ENCODE assay signal across 36 cellular contexts in genomic region chr22:17719911-17720310, GRCh38.
"Had no signal": no experiment of that assay in that cellular context is flagged by ENCODE, and none has a peak within 500 bp of the region (broad histone marks: within the 10 kb centered on the region; RNA-seq: fewer than 3 reads in every experiment).

No MANE protein-coding gene starts in this region.

- H3K27ac ChIP-seq: ascending aorta, cardiac muscle cell, VCaP had no signal

- H3K36me3 Mint-ChIP-seq: activated naive CD4-positive, alpha-beta T cell treated with anti-CD3 and anti-CD28 coated beads, Interleukin-2, amount 10 ng/mL, durations not matched to agents 7 days and 5 days; activated naive CD4-positive, alpha-beta T cell treated with anti-CD3 and anti-CD28 coated beads, Interleukin-2, amount 50 U/mL, for 24 hours; activated naive CD8-positive, alpha-beta T cell; activated naive CD8-positive, alpha-beta T cell treated with anti-CD3 and anti-CD28 coated beads, Interleukin-2, amount 10 ng/mL, durations not matched to agents 7 days and 5 days had no signal

- H3K4me1 Mint-ChIP-seq: activated CD4-positive, alpha-beta memory T cell treated with anti-CD3 and anti-CD28 coated beads, Interleukin-2, amount 10 ng/mL, durations not matched to agents 7 days and 5 days; activated CD4-positive, alpha-beta T cell treated with anti-CD3 and anti-CD28 coated beads, Interleukin-2, amount 10 ng/mL, durations not matched to agents 24 days and 14 days; activated CD8-positive, alpha-beta memory T cell treated with anti-CD3 and anti-CD28 coated beads, Interleukin-2, amount 10 ng/mL, durations not matched to agents 7 days and 5 days; activated naive CD8-positive, alpha-beta T cell treated with anti-CD3 and anti-CD28 coated beads, Interleukin-2, amount 10 ng/mL, durations not matched to agents 7 days and 5 days had no signal

- H3K27me3 Mint-ChIP-seq: activated B cell treated with CpG ODN at 0.5 μM for 24 hours; activated CD4-positive, alpha-beta memory T cell treated with anti-CD3 and anti-CD28 coated beads, Interleukin-2, amount 10 ng/mL, durations not matched to agents 7 days and 5 days; activated CD4-positive, alpha-beta T cell treated with anti-CD3 and anti-CD28 coated beads, Interleukin-2, amount 10 ng/mL, durations not matched to agents 24 days and 14 days; activated CD8-positive, alpha-beta memory T cell treated with anti-CD3 and anti-CD28 coated beads, Interleukin-2, amount 10 ng/mL, durations not matched to agents 7 days and 5 days; activated naive CD4-positive, alpha-beta T cell treated with anti-CD3 and anti-CD28 coated beads, Interleukin-2, amount 10 ng/mL, durations not matched to agents 7 days and 5 days; activated naive CD4-positive, alpha-beta T cell treated with anti-CD3 and anti-CD28 coated beads, Interleukin-2, amount 50 U/mL, for 24 hours; activated naive CD8-positive, alpha-beta T cell; activated naive CD8-positive, alpha-beta T cell treated with anti-CD3 and anti-CD28 coated beads, Interleukin-2, amount 10 ng/mL, durations not matched to agents 7 days and 5 days; activated naive CD8-positive, alpha-beta T cell treated with anti-CD3 and anti-CD28 coated beads, Interleukin-2, amount 50 U/mL, for 24 hours; activated T-cell treated with anti-CD3 and anti-CD28 coated beads, Interleukin-2, amount 50 U/mL, for 24 hours; brain; central memory CD8-positive, alpha-beta T cell had no signal

- H3K27me3 ChIP-seq: ascending aorta, cardiac muscle cell had no signal

- H3K9me3 ChIP-seq: ascending aorta had no signal

- DNase-seq: activated B cell treated with CpG ODN at 0.5 μM for 24 hours; activated CD4-positive, alpha-beta memory T cell treated with anti-CD3 and anti-CD28 coated beads, Interleukin-2, amount 10 ng/mL, durations not matched to agents 7 days and 5 days; activated CD4-positive, alpha-beta T cell treated with anti-CD3 and anti-CD28 coated beads for 4 hours; activated CD4-positive, alpha-beta T cell treated with anti-CD3 and anti-CD28 coated beads, Interleukin-2, amount 10 ng/mL, durations not matched to agents 24 days and 14 days; activated CD4-positive, alpha-beta T cell treated with anti-CD3 and anti-CD28 coated beads, Interleukin-2, amount 50 U/mL, for 1 hour; activated CD4-positive, alpha-beta T cell treated with anti-CD3 and anti-CD28 coated beads, Interleukin-2, amount 50 U/mL, for 48 hours; activated CD4-positive, CD25-positive, alpha-beta regulatory T cell treated with anti-CD3 and anti-CD28 coated beads, Interleukin-2, amount 50 U/mL, for 72 hours; activated CD8-positive, alpha-beta memory T cell treated with anti-CD3 and anti-CD28 coated beads for 24 hours; activated CD8-positive, alpha-beta memory T cell treated with anti-CD3 and anti-CD28 coated beads, Interleukin-2, amount 10 ng/mL, durations not matched to agents 7 days and 5 days; activated CD8-positive, alpha-beta memory T cell treated with anti-CD3 and anti-CD28 coated beads, Interleukin-2, amount 50 U/mL, for 48 hours; activated CD8-positive, alpha-beta T cell treated with anti-CD3 and anti-CD28 coated beads, Interleukin-2, amount 10 ng/mL, durations not matched to agents 7 days and 5 days; activated effector memory CD4-positive, alpha-beta T cell treated with Interleukin-2 at 50 U/mL for 16 hours; activated gamma-delta T cell; activated naive CD4-positive, alpha-beta T cell treated with anti-CD3 and anti-CD28 coated beads, Interleukin-2, amount 10 ng/mL, durations not matched to agents 7 days and 5 days; activated naive CD4-positive, alpha-beta T cell treated with Interleukin-2 at 50 U/mL for 16 hours; activated naive CD8-positive, alpha-beta T cell treated with anti-CD3 and anti-CD28 coated beads, Interleukin-2, amount 10 ng/mL, durations not matched to agents 7 days and 5 days; activated naive CD8-positive, alpha-beta T cell treated with anti-CD3 and anti-CD28 coated beads, Interleukin-2, amount 50 U/mL, for 24 hours; activated T-cell treated with anti-CD3 and anti-CD28 coated beads, Interleukin-2, amount 50 U/mL, for 24 hours; activated T-cell treated with anti-CD3 and anti-CD28 coated beads, Interleukin-2, amount 50 U/mL, for 48 hours; amygdala; anterior cingulate cortex; caudate nucleus; cerebellar nuclear complex; T-helper 1 cell; T-helper 2 cell; T-helper 9 cell had no signal

- H3K4me3 ChIP-seq: ascending aorta, cardiac muscle cell had no signal

- H3K4me3 Mint-ChIP-seq: activated B cell treated with CpG ODN at 0.5 μM for 24 hours; activated CD4-positive, alpha-beta memory T cell treated with anti-CD3 and anti-CD28 coated beads, Interleukin-2, amount 10 ng/mL, durations not matched to agents 7 days and 5 days; activated CD4-positive, alpha-beta T cell treated with anti-CD3 and anti-CD28 coated beads, Interleukin-2, amount 10 ng/mL, durations not matched to agents 24 days and 14 days; activated CD8-positive, alpha-beta memory T cell treated with anti-CD3 and anti-CD28 coated beads, Interleukin-2, amount 10 ng/mL, durations not matched to agents 7 days and 5 days; activated CD8-positive, alpha-beta T cell treated with anti-CD3 and anti-CD28 coated beads, Interleukin-2, amount 10 ng/mL, durations not matched to agents 7 days and 5 days; activated naive CD4-positive, alpha-beta T cell treated with anti-CD3 and anti-CD28 coated beads, Interleukin-2, amount 10 ng/mL, durations not matched to agents 7 days and 5 days; activated naive CD4-positive, alpha-beta T cell treated with anti-CD3 and anti-CD28 coated beads, Interleukin-2, amount 50 U/mL, for 24 hours; activated naive CD8-positive, alpha-beta T cell; activated naive CD8-positive, alpha-beta T cell treated with anti-CD3 and anti-CD28 coated beads, Interleukin-2, amount 10 ng/mL, durations not matched to agents 7 days and 5 days; activated naive CD8-positive, alpha-beta T cell treated with anti-CD3 and anti-CD28 coated beads, Interleukin-2, amount 50 U/mL, for 24 hours; activated T-cell treated with anti-CD3 and anti-CD28 coated beads, Interleukin-2, amount 50 U/mL, for 24 hours; brain; central memory CD8-positive, alpha-beta T cell; T-helper 1 cell treated with Interleukin-12 subunit alpha and Interleukin-12 subunit beta and Interleukin-4 antibody, amounts not matched to agents 30 μg/mL and 1 μg/mL, for 36 hours; T-helper 2 cell treated with Interferon-gamma antibody and Interleukin-4, amounts not matched to agents 5 μg/mL and 100 μg/mL, for 36 hours had no signal

- H3K27ac Mint-ChIP-seq: activated B cell treated with CpG ODN at 0.5 μM for 24 hours; activated CD4-positive, alpha-beta memory T cell treated with anti-CD3 and anti-CD28 coated beads, Interleukin-2, amount 10 ng/mL, durations not matched to agents 7 days and 5 days; activated CD4-positive, alpha-beta T cell treated with anti-CD3 and anti-CD28 coated beads, Interleukin-2, amount 10 ng/mL, durations not matched to agents 24 days and 14 days; activated CD8-positive, alpha-beta memory T cell treated with anti-CD3 and anti-CD28 coated beads, Interleukin-2, amount 10 ng/mL, durations not matched to agents 7 days and 5 days; activated CD8-positive, alpha-beta T cell treated with anti-CD3 and anti-CD28 coated beads, Interleukin-2, amount 10 ng/mL, durations not matched to agents 7 days and 5 days; activated naive CD4-positive, alpha-beta T cell treated with anti-CD3 and anti-CD28 coated beads, Interleukin-2, amount 10 ng/mL, durations not matched to agents 7 days and 5 days; activated naive CD4-positive, alpha-beta T cell treated with anti-CD3 and anti-CD28 coated beads, Interleukin-2, amount 50 U/mL, for 24 hours; activated naive CD8-positive, alpha-beta T cell; activated naive CD8-positive, alpha-beta T cell treated with anti-CD3 and anti-CD28 coated beads, Interleukin-2, amount 10 ng/mL, durations not matched to agents 7 days and 5 days; activated naive CD8-positive, alpha-beta T cell treated with anti-CD3 and anti-CD28 coated beads, Interleukin-2, amount 50 U/mL, for 24 hours; activated T-cell treated with anti-CD3 and anti-CD28 coated beads, Interleukin-2, amount 50 U/mL, for 24 hours; activated T-helper 2 cell treated with anti-CD3 and anti-CD28 coated beads, Interferon-gamma antibody, Interleukin-2, Interleukin-4, amounts not matched to agents 10 μg/mL and 5 μg/mL and 100 μg/mL, durations not matched to agents 14 hours and 24 hours and 36 hours; brain; T-helper 1 cell treated with Interleukin-12 subunit alpha and Interleukin-12 subunit beta and Interleukin-4 antibody, amounts not matched to agents 30 μg/mL and 1 μg/mL, for 36 hours; T-helper 2 cell treated with Interferon-gamma antibody and Interleukin-4, amounts not matched to agents 5 μg/mL and 100 μg/mL, for 36 hours had no signal

- ATAC-seq: activated CD8-positive, alpha-beta memory T cell treated with anti-CD3 and anti-CD28 coated beads, Interleukin-2, amount 10 ng/mL, durations not matched to agents 7 days and 5 days; activated CD8-positive, alpha-beta T cell treated with anti-CD3 and anti-CD28 coated beads, Interleukin-2, amount 10 ng/mL, durations not matched to agents 7 days and 5 days; activated naive CD8-positive, alpha-beta T cell treated with anti-CD3 and anti-CD28 coated beads, Interleukin-2, amount 50 U/mL, for 24 hours had no signal

- H3K9me3 Mint-ChIP-seq: activated B cell treated with CpG ODN at 0.5 μM for 24 hours; activated CD4-positive, alpha-beta memory T cell treated with anti-CD3 and anti-CD28 coated beads, Interleukin-2, amount 10 ng/mL, durations not matched to agents 7 days and 5 days; activated CD4-positive, alpha-beta T cell treated with anti-CD3 and anti-CD28 coated beads, Interleukin-2, amount 10 ng/mL, durations not matched to agents 24 days and 14 days; activated naive CD4-positive, alpha-beta T cell treated with anti-CD3 and anti-CD28 coated beads, Interleukin-2, amount 10 ng/mL, durations not matched to agents 7 days and 5 days; activated naive CD4-positive, alpha-beta T cell treated with anti-CD3 and anti-CD28 coated beads, Interleukin-2, amount 50 U/mL, for 24 hours; activated naive CD8-positive, alpha-beta T cell treated with anti-CD3 and anti-CD28 coated beads, Interleukin-2, amount 10 ng/mL, durations not matched to agents 7 days and 5 days; activated naive CD8-positive, alpha-beta T cell treated with anti-CD3 and anti-CD28 coated beads, Interleukin-2, amount 50 U/mL, for 24 hours; activated T-cell treated with anti-CD3 and anti-CD28 coated beads, Interleukin-2, amount 50 U/mL, for 24 hours; activated T-helper 2 cell treated with anti-CD3 and anti-CD28 coated beads, Interferon-gamma antibody, Interleukin-2, Interleukin-4, amounts not matched to agents 10 μg/mL and 5 μg/mL and 100 μg/mL, durations not matched to agents 14 hours and 24 hours and 36 hours; brain; central memory CD8-positive, alpha-beta T cell; T-helper 1 cell treated with Interleukin-12 subunit alpha and Interleukin-12 subunit beta and Interleukin-4 antibody, amounts not matched to agents 30 μg/mL and 1 μg/mL, for 36 hours; T-helper 2 cell treated with Interferon-gamma antibody and Interleukin-4, amounts not matched to agents 5 μg/mL and 100 μg/mL, for 36 hours had no signal

- H3K36me3 ChIP-seq: ascending aorta, cardiac muscle cell had no signal
